Comparison of ENCODE assay signal across 28 cellular contexts in the genomic region with DNA sequence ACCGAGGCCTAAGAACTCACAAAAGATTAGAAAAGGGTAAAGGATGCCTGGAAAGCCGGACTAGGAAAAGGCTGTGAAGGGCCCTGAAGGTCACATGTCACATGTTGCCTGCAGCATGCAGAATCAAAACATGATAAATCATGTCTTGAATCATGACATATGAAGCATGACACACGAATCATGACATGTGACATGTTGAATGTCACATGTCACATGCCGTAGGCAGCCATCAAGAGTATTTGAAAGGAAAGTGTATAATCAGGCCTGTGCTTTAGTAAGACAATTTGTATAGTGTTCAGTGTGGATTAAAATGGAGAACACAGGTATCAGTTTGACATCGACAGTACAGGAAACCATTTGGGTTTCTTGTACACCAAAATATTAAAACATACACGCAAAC. TPM values are rescaled to one million over a fixed set of nuclear protein-coding genes. Genes with fewer than 3 reads are reported as not detected.
"Had no signal": no experiment of that assay in that cellular context is flagged by ENCODE, and none has a peak within 500 bp of the region (broad histone marks: within the 10 kb centered on the region; RNA-seq: fewer than 3 reads in every experiment).

No MANE protein-coding gene starts in this region.

- H3K27ac ChIP-seq: hepatocyte, left ventricle myocardium inferior, pancreas, prostate gland, sigmoid colon, spleen, tibial nerve, uterus had no signal

- ATAC-seq: mucosa of descending colon; naive thymus-derived CD4-positive, alpha-beta T cell; natural killer cell treated with Interleukin-12 subunit alpha and Interleukin-12 subunit beta and Interleukin-15 and Interleukin-18, amount 100 ng/mL, for 72 hours; pancreas; right cardiac atrium; stimulated activated memory B cell treated with anti-CD40 and anti-IgM and Interleukin-4, amounts not matched to agents 10 μg/mL and 1 μg/mL and 100 μg/mL, for 72 hours; stimulated activated naive CD8-positive, alpha-beta T cell treated with anti-CD3 and anti-CD28 coated beads, Interleukin-15, amount 100 ng/mL, for 72 hours had no signal

- FAIRE-seq: pancreas, small intestine had no signal

- H3K36me3 ChIP-seq: left ventricle myocardium inferior, pancreas, prostate gland, sigmoid colon, tibial nerve, uterus had no signal

- H3K4me1 ChIP-seq: left ventricle myocardium inferior, pancreas, prostate gland, sigmoid colon, spleen, tibial nerve, uterus had no signal

- H3K79me2 ChIP-seq: hepatocyte had no signal

- H3K4me3 ChIP-seq: hepatocyte, left ventricle myocardium inferior, lung, mucosa of descending colon, pancreas, prostate gland, sigmoid colon, spleen, tibial nerve, uterus had no signal

- H3K9me3 ChIP-seq: left ventricle myocardium inferior, mucosa of descending colon, pancreas, prostate gland, sigmoid colon, spleen, tibial nerve, uterus had no signal

- H3K27me3 ChIP-seq: hepatocyte, pancreas, sigmoid colon, spleen, tibial nerve, uterus had no signal

- DNase-seq: islet precursor cell; left ventricle myocardium inferior; midbrain; mucosa of descending colon; naive thymus-derived CD4-positive, alpha-beta T cell; nucleus accumbens; pancreas; posterior cingulate gyrus; retina; right cardiac atrium; sigmoid colon; small intestine; spleen; stimulated activated CD4-positive, alpha-beta T cell treated with anti-CD3 and anti-CD28 coated beads, Interleukin-4, amount 100 ng/mL, for 24 hours; stimulated activated naive CD4-positive, alpha-beta T cell treated with Interleukin-2 at 50 U/mL for 16 hours; stimulated activated naive CD8-positive, alpha-beta T cell treated with anti-CD3 and anti-CD28 coated beads, Interleukin-15, amount 100 ng/mL, for 72 hours; substantia nigra; uterus had no signal

- H3K4me2 ChIP-seq: hepatocyte had no signal

- H2AFZ ChIP-seq: hepatocyte had no signal

RNA-seq across cellular contexts. Expression of a gene that starts 30.8 kb away (rescaled TPM):
- total RNA-seq: hepatocyte, kidney epithelial cell, mesenteric fat pad, neural crest cell, prostate gland, sigmoid colon, temporal lobe, tibial nerve, uterus had no signal
- polyA plus RNA-seq: hepatocyte, pancreas, small intestine had no signal
